ENCODE assay signal across 1 cellular context in the genomic region with DNA sequence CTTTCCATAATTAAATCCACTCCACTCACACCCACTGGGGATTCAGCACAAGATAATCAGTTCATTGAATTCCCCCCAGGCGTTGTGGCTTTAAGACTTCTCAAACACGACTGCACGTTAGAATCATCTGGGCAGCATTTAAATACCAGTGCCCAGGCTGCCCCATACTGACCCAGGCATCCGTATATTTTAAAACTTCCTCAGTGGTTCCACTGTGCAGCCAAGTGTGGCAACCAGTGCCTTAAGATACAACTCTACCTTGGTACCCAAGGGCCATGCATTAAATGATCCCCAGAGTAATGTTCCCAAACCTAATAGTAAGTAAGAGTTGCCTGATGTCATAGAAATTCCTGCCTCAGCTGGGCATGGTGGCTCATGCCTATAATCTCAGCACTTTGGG.
TF ChIP-seq lines count a peak whose summit lies in the region.

No MANE protein-coding gene starts in this region.

TF ChIP-seq in HepG2, 621 proteins besides CTCF, POLR2A, EP300 and RAD21:
- TF ChIP-seq MED13 (CRISPR knock-in tag; IDR thresholded peaks at IDR 0.05) = no peak
- no peak for TF ChIP-seq ZNF235 (CRISPR knock-in tag; IDR thresholded peaks at IDR 0.05; ENCODE audit: borderline replicate concordance)
- TF ChIP-seq NAIF1 (CRISPR knock-in tag; IDR thresholded peaks at IDR 0.05; ENCODE audit: borderline replicate concordance) = no peak
- no peak for TF ChIP-seq TCF12 (IDR thresholded peaks at IDR 0.05)
- no peak for TF ChIP-seq TCF12 (CRISPR knock-in tag; IDR thresholded peaks at IDR 0.05)
- 0 out of 2 replicates have a peak, but pooled peaks have one; percentile 7 for TF ChIP-seq PAX8 (CRISPR knock-in tag; IDR thresholded peaks at IDR 0.05; ENCODE audit: borderline replicate concordance)
- 0 out of 2 replicates have a peak, but pooled peaks have one; percentile 4 for TF ChIP-seq ZBTB42 (CRISPR knock-in tag; IDR thresholded peaks at IDR 0.05)
- no peak for TF ChIP-seq THAP8 (CRISPR knock-in tag; IDR thresholded peaks at IDR 0.05; ENCODE audit: borderline replicate concordance)
- no peak for TF ChIP-seq ZMAT5 (CRISPR knock-in tag; IDR thresholded peaks at IDR 0.05; ENCODE audit: borderline replicate concordance, low read depth)
- TF ChIP-seq YEATS4 (CRISPR knock-in tag; IDR thresholded peaks at IDR 0.05; ENCODE audit: borderline replicate concordance) = 0 out of 2 replicates have a peak, but pooled peaks have one; percentile 9
- no peak for TF ChIP-seq TFE3 (CRISPR knock-in tag; IDR thresholded peaks at IDR 0.05)
- no peak for TF ChIP-seq FOXO1 (CRISPR knock-in tag; IDR thresholded peaks at IDR 0.05)
- TF ChIP-seq ZBTB8A (CRISPR knock-in tag; IDR thresholded peaks at IDR 0.05; ENCODE audit: borderline replicate concordance, low read depth) = no peak
- no peak for TF ChIP-seq TMF1 (CRISPR knock-in tag; IDR thresholded peaks at IDR 0.05; ENCODE audit: low read depth)
- TF ChIP-seq SIX1 (CRISPR knock-in tag; IDR thresholded peaks at IDR 0.05; ENCODE audit: borderline replicate concordance) = 0 out of 2 replicates have a peak, but pooled peaks have one; percentile 0
- TF ChIP-seq ZNF343 (CRISPR knock-in tag; IDR thresholded peaks at IDR 0.05) = no peak
- TF ChIP-seq, protein P1, sequence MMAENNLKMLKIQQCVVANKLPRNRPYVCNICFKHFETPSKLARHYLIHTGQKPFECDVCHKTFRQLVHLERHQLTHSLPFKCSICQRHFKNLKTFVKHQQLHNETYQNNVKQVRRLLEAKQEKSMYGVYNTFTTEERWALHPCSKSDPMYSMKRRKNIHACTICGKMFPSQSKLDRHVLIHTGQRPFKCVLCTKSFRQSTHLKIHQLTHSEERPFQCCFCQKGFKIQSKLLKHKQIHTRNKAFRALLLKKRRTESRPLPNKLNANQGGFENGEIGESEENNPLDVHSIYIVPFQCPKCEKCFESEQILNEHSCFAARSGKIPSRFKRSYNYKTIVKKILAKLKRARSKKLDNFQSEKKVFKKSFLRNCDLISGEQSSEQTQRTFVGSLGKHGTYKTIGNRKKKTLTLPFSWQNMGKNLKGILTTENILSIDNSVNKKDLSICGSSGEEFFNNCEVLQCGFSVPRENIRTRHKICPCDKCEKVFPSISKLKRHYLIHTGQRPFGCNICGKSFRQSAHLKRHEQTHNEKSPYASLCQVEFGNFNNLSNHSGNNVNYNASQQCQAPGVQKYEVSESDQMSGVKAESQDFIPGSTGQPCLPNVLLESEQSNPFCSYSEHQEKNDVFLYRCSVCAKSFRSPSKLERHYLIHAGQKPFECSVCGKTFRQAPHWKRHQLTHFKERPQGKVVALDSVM (CRISPR knock-in tag; IDR thresholded peaks at IDR 0.05) = no peak
- no peak for TF ChIP-seq ARNT (IDR thresholded peaks at IDR 0.05)
- TF ChIP-seq, protein P2, sequence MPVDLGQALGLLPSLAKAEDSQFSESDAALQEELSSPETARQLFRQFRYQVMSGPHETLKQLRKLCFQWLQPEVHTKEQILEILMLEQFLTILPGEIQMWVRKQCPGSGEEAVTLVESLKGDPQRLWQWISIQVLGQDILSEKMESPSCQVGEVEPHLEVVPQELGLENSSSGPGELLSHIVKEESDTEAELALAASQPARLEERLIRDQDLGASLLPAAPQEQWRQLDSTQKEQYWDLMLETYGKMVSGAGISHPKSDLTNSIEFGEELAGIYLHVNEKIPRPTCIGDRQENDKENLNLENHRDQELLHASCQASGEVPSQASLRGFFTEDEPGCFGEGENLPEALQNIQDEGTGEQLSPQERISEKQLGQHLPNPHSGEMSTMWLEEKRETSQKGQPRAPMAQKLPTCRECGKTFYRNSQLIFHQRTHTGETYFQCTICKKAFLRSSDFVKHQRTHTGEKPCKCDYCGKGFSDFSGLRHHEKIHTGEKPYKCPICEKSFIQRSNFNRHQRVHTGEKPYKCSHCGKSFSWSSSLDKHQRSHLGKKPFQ (CRISPR knock-in tag; IDR thresholded peaks at IDR 0.05; ENCODE audit: insufficient replicate concordance) = peak; percentile 11
- no peak for TF ChIP-seq ISL2 (CRISPR knock-in tag; IDR thresholded peaks at IDR 0.05)
